7 cellular contexts compared by ENCODE assay signal in the genomic region with DNA sequence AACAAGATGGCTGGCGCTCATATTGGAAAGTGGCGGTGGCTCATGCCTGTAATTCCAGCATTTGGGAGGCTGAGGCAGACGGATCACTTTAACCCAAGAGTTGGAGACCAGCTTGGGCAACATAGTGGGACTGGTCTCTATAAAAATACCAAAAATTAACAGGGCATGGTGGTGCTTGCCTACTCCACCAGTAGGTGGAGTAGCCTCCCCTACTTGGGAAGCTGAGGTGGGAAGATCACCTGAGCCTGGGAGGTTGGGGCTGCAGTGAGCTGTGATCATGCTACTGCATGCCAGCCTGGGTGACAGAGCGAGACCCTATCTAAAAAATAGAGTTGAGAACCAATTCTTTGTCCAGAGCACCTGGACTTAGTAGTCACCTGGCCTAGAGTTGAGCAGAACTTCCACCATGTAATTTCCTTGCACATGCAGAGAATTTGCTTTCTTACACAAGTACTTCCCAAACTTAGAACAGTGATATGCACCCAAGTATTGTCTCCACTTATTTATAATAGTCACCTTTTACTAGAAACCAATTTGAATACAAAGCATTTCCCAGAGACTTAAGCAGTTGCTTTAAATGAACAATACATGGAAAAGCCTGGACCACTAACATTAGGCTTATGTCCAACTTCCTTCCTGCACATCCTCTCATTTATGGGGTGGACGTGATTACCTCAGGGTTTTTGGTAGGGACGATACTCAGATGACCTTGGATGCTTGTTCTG. TPM values are rescaled to one million over a fixed set of nuclear protein-coding genes. Genes with fewer than 3 reads are reported as not detected.
DNase-seq lines count a peak whose midpoint lies in the region; ATAC-seq and TF ChIP-seq lines count a peak whose summit lies in the region.

No MANE protein-coding gene starts in this region.

- ATAC-seq in GM19397 (IDR thresholded peaks at IDR 0.05; ENCODE audit: unreplicated experiment), result peak; percentile 86
- no peak for ATAC-seq in HG02970 (IDR thresholded peaks at IDR 0.05; ENCODE audit: low FRiP score, unreplicated experiment)

- H3K27ac ChIP-seq in dorsolateral prefrontal cortex, result no peak overlapping the region

- no peak overlapping the region for H3K27ac Mint-ChIP-seq in neural crest cell (ENCODE audit: unreplicated experiment)

- DNase-seq in GM06990 (ENCODE audit: extremely low read depth, insufficient read length), result no peak
- peak; percentile 34 for DNase-seq in HuH-7 (ENCODE audit: low spot score)
- DNase-seq in astrocyte of the cerebellum (ENCODE audit: low read depth), result no peak
- DNase-seq in neural crest cell (ENCODE audit: low read depth, low spot score), result no peak
- no peak for DNase-seq in dorsolateral prefrontal cortex

- H3K4me3 ChIP-seq in GM06990 (replicated peaks; ENCODE audit: low read depth, low read length), result no peak overlapping the region
- no peak overlapping the region for H3K4me3 ChIP-seq in astrocyte of the cerebellum (ENCODE audit: low read depth, low read length)
- no peak overlapping the region for H3K4me3 ChIP-seq in dorsolateral prefrontal cortex

- no peaks in the 10 kb centered on the region for H3K36me3 Mint-ChIP-seq in neural crest cell (ENCODE audit: low read depth)

- no peaks in the 10 kb centered on the region for H3K27me3 ChIP-seq in GM06990 (replicated peaks; ENCODE audit: control insufficient read depth, insufficient read depth, low read length)
- H3K27me3 ChIP-seq in dorsolateral prefrontal cortex, result no peaks in the 10 kb centered on the region

- no peak overlapping the region for H3K4me3 Mint-ChIP-seq in neural crest cell

- TF ChIP-seq CTCF in GM06990 (IDR thresholded peaks at IDR 0.05; ENCODE audit: insufficient read depth, low read length, poor library complexity, severe bottlenecking), result peak; percentile 83
- peak; percentile 41 for TF ChIP-seq CTCF in astrocyte of the cerebellum (IDR thresholded peaks at IDR 0.05; ENCODE audit: low read depth, low read length, missing control alignments)
- peak; percentile 62 for TF ChIP-seq CTCF in neural crest cell (conservative IDR thresholded peaks at IDR 0.05)
- TF ChIP-seq CTCF in dorsolateral prefrontal cortex (IDR thresholded peaks at IDR 0.05 in 54 of 56, conservative IDR thresholded peaks at IDR 0.05 in 2 of 56; ENCODE audit: low read depth in 1 of 56, partially characterized antibody in 56 of 56), result peak in 10 of 56 donors; percentile 8 to 21 (median 14)

- H3K27me3 Mint-ChIP-seq in neural crest cell (ENCODE audit: low read depth), result no peaks in the 10 kb centered on the region

- in situ Hi-C loops in astrocyte of the cerebellum (cut with HindIII; ENCODE audit: low sequenced_read_pairs), result no loop called here

- no peaks in the 10 kb centered on the region for H3K36me3 ChIP-seq in GM06990 (ENCODE audit: control insufficient read depth, insufficient read depth, low read length)

- H3K9me3 Mint-ChIP-seq in neural crest cell, result peaks cover 2% of the 10 kb centered on the region

- no peaks in the 10 kb centered on the region for H3K4me1 Mint-ChIP-seq in neural crest cell

- intact Hi-C loops in dorsolateral prefrontal cortex (cut with DNase I), result no loop called here

RNA-seq across cellular contexts. Expression of a gene that starts 15.9 kb away (rescaled TPM):
- total RNA-seq in neural crest cell (0.11 and 0.16 TPM in 2 replicates), dorsolateral prefrontal cortex (1 to 10 TPM in 13 of 120 experiments, under 1 TPM in 69, not detected in 38; 0.07 to 2.7 (median 0.47) TPM)
